ENCODE assay signal across 1 cellular context in genomic region chr6:14141531-14141930, GRCh38.
TF ChIP-seq lines count a peak whose summit lies in the region.

No MANE protein-coding gene starts in this region.

TF ChIP-seq in H1, 55 proteins besides CTCF, POLR2A, EP300 and RAD21 (continued from another document):
- TF ChIP-seq HDAC2 (IDR thresholded peaks at IDR 0.05; ENCODE audit: borderline replicate concordance in 1 of 2, low read depth in 2 of 2, low read length in 2 of 2), result no peak
- no peak for TF ChIP-seq ZNF274 (IDR thresholded peaks at IDR 0.05; ENCODE audit: borderline replicate concordance, extremely low read depth, low read length)
- TF ChIP-seq YY1 (IDR thresholded peaks at IDR 0.05; ENCODE audit: low read depth, low read length), result no peak
- TF ChIP-seq CBX5 (IDR thresholded peaks at IDR 0.05; ENCODE audit: low read depth, low read length), result no peak
- no peak for TF ChIP-seq GABPA (IDR thresholded peaks at IDR 0.05; ENCODE audit: borderline replicate concordance, insufficient read depth, low read length)
- TF ChIP-seq CHD7 (IDR thresholded peaks at IDR 0.05; ENCODE audit: insufficient replicate concordance, low read length), result no peak
- TF ChIP-seq SP4 (IDR thresholded peaks at IDR 0.05; ENCODE audit: low read length), result no peak
- no peak for TF ChIP-seq ATF2 (IDR thresholded peaks at IDR 0.05; ENCODE audit: low read length)
- no peak for TF ChIP-seq PHF8 (conservative IDR thresholded peaks at IDR 0.05; ENCODE audit: low read depth, low read length)
- TF ChIP-seq BCL11A (IDR thresholded peaks at IDR 0.05; ENCODE audit: low read depth in 2 of 2, low read length in 2 of 2), result no peak
- TF ChIP-seq SRF (IDR thresholded peaks at IDR 0.05; ENCODE audit: low read depth, low read length), result no peak
